ENCODE assay signal across 1 cellular context in the genomic region with DNA sequence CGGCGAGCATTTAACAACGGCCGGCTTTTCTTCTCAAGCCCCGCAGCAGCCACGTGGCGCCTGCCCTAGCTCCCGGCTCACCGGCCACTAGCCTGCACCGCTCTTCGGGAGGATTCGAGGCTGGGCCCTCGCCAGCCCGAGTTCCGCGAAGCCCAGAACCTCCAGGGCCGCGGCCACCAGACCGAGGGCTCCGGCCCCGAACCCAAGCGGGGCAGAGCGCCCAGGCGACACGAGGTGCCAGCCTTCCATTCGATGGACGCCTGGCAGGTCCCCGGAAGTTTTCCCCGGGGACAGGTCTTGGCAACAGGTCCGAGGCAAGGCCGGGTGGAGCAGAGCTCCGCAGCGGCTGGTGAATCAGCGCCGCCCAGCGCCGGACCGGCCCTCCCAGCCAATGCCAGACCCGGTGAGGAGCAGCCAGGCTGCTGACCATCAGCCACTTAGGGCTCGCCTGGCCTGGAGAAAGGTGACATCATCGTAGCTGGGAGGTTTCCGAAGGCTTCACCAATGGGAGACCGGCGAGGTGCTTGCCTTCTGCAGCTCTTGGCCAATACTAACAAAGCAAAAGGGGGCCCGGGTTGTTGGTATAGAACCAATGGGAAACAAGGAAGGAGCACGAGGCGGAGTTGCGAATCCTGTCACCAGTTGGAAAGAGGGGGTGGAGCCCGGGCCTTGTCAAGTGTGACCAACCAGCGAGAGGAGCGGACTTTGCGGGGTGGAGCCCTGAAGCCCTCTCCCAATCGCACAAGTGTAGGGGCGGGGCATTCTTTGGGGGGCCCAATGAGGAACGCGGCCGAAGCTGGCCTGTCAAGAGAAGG.
A peak's percentile ranks its signal among the peaks of the same experiment; 100 is the strongest.
TF ChIP-seq lines count a peak whose summit lies in the region.

No MANE protein-coding gene starts in this region.

TF ChIP-seq in HepG2, 621 proteins besides CTCF, POLR2A, EP300 and RAD21 (continued from another document and continues in another):
- TF ChIP-seq MZF1 (CRISPR knock-in tag; IDR thresholded peaks at IDR 0.05; ENCODE audit: borderline replicate concordance) (peak; percentile 95; the same call in 1 of the 2 replicates), ZNF282 (IDR thresholded peaks at IDR 0.05; ENCODE audit: partially characterized antibody) (no peak), BRD4 (CRISPR knock-in tag; IDR thresholded peaks at IDR 0.05) (peak; percentile 90), ZFP1 (CRISPR knock-in tag; IDR thresholded peaks at IDR 0.05) (peak; percentile 84), STAT6 (CRISPR knock-in tag; IDR thresholded peaks at IDR 0.05; ENCODE audit: borderline replicate concordance) (no peak; the same call in 1 of the 2 replicates), ZGPAT (CRISPR knock-in tag; IDR thresholded peaks at IDR 0.05) (peak; percentile 98), ATF6 (CRISPR knock-in tag; conservative IDR thresholded peaks at IDR 0.05) (no peak), ZNF335 (CRISPR knock-in tag; IDR thresholded peaks at IDR 0.05) (peak; percentile 75; the same call in 1 of the 2 replicates), SMAD1 (CRISPR knock-in tag; IDR thresholded peaks at IDR 0.05; ENCODE audit: borderline replicate concordance, low read depth) (no peak), NFATC3 (CRISPR knock-in tag; IDR thresholded peaks at IDR 0.05) (peak; percentile 85), NPAS2 (CRISPR knock-in tag; IDR thresholded peaks at IDR 0.05; ENCODE audit: borderline replicate concordance) (no peak), ZNF792 (CRISPR knock-in tag; IDR thresholded peaks at IDR 0.05) (peak; percentile 82; the same call in 1 of the 2 replicates), POGZ (CRISPR knock-in tag; IDR thresholded peaks at IDR 0.05) (peak; percentile 78), CHD2 (IDR thresholded peaks at IDR 0.05; ENCODE audit: low read depth, low read length) (peak; percentile 58; the same call in 1 of the 2 replicates), ETV6 (CRISPR knock-in tag; conservative IDR thresholded peaks at IDR 0.05) (peak; percentile 84), NFE2 (CRISPR knock-in tag; IDR thresholded peaks at IDR 0.05) (0 out of 2 replicates have a peak, but pooled peaks have one; percentile 29), ZBTB42 (CRISPR knock-in tag; IDR thresholded peaks at IDR 0.05) (no peak; the same call in 1 of the 2 replicates), KMT2B (CRISPR knock-in tag; IDR thresholded peaks at IDR 0.05) (peak; percentile 90), HES4 (CRISPR knock-in tag; IDR thresholded peaks at IDR 0.05; ENCODE audit: borderline replicate concordance) (no peak), YY1 (IDR thresholded peaks at IDR 0.05; ENCODE audit: insufficient read depth, insufficient replicate concordance, low read depth, low read length) (peak; percentile 76), CCAR2 (optimal IDR thresholded peaks at IDR 0.05; ENCODE audit: low read depth, low read length) (no peak), ZNF44 (CRISPR knock-in tag; IDR thresholded peaks at IDR 0.05) (0 out of 2 replicates have a peak, but pooled peaks have one; percentile 34), ZNF713 (CRISPR knock-in tag; IDR thresholded peaks at IDR 0.05) (0 out of 2 replicates have a peak, but pooled peaks have one; percentile 76), ZNF781 (CRISPR knock-in tag; IDR thresholded peaks at IDR 0.05; ENCODE audit: borderline replicate concordance, not compliant biosample characterization) (peak; percentile 98), SIN3B (IDR thresholded peaks at IDR 0.05; ENCODE audit: low read length) (no peak; the same call in 1 of the 2 replicates), TP53 (CRISPR knock-in tag; conservative IDR thresholded peaks at IDR 0.05) (peak; percentile 95; the same call in 1 of the 2 replicates), SPEN (CRISPR knock-in tag; IDR thresholded peaks at IDR 0.05; ENCODE audit: low read depth) (peak; percentile 89), ZC3H4 (CRISPR knock-in tag; IDR thresholded peaks at IDR 0.05; ENCODE audit: borderline replicate concordance) (peak; percentile 77; the same call in 1 of the 2 replicates), FOXJ3 (CRISPR knock-in tag; IDR thresholded peaks at IDR 0.05; ENCODE audit: borderline replicate concordance) (peak; percentile 68; the same call in 1 of the 2 replicates), TBX3 (IDR thresholded peaks at IDR 0.05; ENCODE audit: borderline replicate concordance) (0 out of 2 replicates have a peak, but pooled peaks have one; percentile 50), TGIF2 (CRISPR knock-in tag; IDR thresholded peaks at IDR 0.05) (peak; percentile 88), HIC2 (CRISPR knock-in tag; IDR thresholded peaks at IDR 0.05; ENCODE audit: low read depth) (peak; percentile 90)
- TF ChIP-seq, protein P1, sequence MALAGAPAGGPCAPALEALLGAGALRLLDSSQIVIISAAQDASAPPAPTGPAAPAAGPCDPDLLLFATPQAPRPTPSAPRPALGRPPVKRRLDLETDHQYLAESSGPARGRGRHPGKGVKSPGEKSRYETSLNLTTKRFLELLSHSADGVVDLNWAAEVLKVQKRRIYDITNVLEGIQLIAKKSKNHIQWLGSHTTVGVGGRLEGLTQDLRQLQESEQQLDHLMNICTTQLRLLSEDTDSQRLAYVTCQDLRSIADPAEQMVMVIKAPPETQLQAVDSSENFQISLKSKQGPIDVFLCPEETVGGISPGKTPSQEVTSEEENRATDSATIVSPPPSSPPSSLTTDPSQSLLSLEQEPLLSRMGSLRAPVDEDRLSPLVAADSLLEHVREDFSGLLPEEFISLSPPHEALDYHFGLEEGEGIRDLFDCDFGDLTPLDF (CRISPR knock-in tag; IDR thresholded peaks at IDR 0.05) = no peak; the same call in 1 of the 2 replicates
- TF ChIP-seq, protein P2, sequence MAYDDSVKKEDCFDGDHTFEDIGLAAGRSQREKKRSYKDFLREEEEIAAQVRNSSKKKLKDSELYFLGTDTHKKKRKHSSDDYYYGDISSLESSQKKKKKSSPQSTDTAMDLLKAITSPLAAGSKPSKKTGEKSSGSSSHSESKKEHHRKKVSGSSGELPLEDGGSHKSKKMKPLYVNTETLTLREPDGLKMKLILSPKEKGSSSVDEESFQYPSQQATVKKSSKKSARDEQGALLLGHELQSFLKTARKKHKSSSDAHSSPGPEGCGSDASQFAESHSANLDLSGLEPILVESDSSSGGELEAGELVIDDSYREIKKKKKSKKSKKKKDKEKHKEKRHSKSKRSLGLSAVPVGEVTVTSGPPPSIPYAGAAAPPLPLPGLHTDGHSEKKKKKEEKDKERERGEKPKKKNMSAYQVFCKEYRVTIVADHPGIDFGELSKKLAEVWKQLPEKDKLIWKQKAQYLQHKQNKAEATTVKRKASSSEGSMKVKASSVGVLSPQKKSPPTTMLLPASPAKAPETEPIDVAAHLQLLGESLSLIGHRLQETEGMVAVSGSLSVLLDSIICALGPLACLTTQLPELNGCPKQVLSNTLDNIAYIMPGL (CRISPR knock-in tag; IDR thresholded peaks at IDR 0.05; ENCODE audit: borderline replicate concordance in 1 of 2, low read depth in 1 of 2) = peak; percentile 55 to 91; a peak in 3 of 4 replicates
- TF ChIP-seq, protein P3, sequence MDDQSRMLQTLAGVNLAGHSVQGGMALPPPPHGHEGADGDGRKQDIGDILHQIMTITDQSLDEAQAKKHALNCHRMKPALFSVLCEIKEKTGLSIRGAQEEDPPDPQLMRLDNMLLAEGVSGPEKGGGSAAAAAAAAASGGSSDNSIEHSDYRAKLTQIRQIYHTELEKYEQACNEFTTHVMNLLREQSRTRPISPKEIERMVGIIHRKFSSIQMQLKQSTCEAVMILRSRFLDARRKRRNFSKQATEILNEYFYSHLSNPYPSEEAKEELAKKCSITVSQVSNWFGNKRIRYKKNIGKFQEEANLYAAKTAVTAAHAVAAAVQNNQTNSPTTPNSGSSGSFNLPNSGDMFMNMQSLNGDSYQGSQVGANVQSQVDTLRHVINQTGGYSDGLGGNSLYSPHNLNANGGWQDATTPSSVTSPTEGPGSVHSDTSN (CRISPR knock-in tag; IDR thresholded peaks at IDR 0.05; ENCODE audit: borderline replicate concordance) = no peak
- TF ChIP-seq, protein P4, sequence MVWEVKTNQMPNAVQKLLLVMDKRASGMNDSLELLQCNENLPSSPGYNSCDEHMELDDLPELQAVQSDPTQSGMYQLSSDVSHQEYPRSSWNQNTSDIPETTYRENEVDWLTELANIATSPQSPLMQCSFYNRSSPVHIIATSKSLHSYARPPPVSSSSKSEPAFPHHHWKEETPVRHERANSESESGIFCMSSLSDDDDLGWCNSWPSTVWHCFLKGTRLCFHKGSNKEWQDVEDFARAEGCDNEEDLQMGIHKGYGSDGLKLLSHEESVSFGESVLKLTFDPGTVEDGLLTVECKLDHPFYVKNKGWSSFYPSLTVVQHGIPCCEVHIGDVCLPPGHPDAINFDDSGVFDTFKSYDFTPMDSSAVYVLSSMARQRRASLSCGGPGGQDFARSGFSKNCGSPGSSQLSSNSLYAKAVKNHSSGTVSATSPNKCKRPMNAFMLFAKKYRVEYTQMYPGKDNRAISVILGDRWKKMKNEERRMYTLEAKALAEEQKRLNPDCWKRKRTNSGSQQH (CRISPR knock-in tag; IDR thresholded peaks at IDR 0.05; ENCODE audit: low read depth) = peak; percentile 88; the same call in 1 of the 2 replicates
- TF ChIP-seq, protein P5, sequence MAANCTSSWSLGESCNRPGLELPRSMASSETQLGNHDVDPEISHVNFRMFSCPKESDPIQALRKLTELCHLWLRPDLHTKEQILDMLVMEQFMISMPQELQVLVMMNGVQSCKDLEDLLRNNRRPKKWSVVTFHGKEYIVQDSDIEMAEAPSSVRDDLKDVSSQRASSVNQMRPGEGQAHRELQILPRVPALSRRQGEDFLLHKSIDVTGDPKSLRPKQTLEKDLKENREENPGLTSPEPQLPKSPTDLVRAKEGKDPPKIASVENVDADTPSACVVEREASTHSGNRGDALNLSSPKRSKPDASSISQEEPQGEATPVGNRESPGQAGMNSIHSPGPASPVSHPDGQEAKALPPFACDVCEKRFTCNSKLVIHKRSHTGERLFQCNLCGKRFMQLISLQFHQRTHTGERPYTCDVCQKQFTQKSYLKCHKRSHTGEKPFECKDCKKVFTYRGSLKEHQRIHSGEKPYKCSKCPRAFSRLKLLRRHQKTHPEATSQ (CRISPR knock-in tag; IDR thresholded peaks at IDR 0.05; ENCODE audit: borderline replicate concordance) = no peak; the same call in 1 of the 2 replicates
